ENCODE assay signal across 8 cellular contexts in the genomic region with DNA sequence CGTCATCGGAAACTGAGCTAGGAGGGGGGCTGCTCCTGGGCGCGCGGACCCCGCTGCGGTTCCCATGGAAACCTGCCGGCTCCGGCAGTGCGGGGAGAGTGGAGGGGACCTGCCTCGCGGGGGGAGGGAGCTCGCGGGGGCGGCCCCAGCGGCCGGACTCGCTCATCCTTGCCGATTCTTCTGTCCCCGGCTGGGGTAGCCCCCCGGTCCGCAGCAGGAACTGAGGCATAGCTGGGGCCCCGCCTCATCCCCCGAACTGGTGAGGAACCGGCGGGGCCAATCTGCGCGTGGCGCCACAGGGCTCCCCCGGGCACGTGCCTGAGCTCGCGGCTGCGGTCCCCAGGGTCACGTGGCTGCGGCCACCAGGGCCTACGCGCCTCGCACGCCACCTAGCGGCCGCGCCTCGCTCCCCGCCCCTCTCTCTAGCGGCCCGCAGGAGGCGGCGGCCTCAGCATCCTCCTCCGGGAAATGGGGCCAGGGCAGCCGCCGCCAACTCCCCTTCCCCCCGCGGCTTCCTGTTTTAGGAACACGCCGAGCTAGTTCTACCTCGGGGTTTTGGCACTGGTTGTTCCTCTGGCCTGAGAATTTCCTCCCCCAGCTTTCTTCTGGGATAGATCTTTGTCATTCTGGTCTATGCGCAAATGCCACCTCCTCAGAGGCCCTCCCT. TPM values are rescaled to one million over a fixed set of nuclear protein-coding genes. Genes with fewer than 3 reads are reported as not detected.
DNase-seq lines count a peak whose midpoint lies in the region; ATAC-seq, FAIRE-seq and TF ChIP-seq lines count a peak whose summit lies in the region.

No MANE protein-coding gene starts in this region.

- peaks cover 25% of the 10 kb centered on the region; the same call in 1 of the 2 replicates for H3K27me3 ChIP-seq in SK-N-SH (ENCODE audit: insufficient read depth)
- peaks cover 0 to 15% (median 5%) of the 10 kb centered on the region in 4 donors for H3K27me3 ChIP-seq in pancreas
- H3K27me3 ChIP-seq in thyroid gland: peaks cover 24% of the 10 kb centered on the region

- H3K9me3 Mint-ChIP-seq in activated naive CD4-positive, alpha-beta T cell treated with anti-CD3 and anti-CD28 coated beads, Interleukin-2, amount 10 ng/mL, durations not matched to agents 7 days and 5 days: no peaks in the 10 kb centered on the region

- peaks cover 56% of the 10 kb centered on the region for H3K27me3 Mint-ChIP-seq in activated naive CD4-positive, alpha-beta T cell treated with anti-CD3 and anti-CD28 coated beads, Interleukin-2, amount 10 ng/mL, durations not matched to agents 7 days and 5 days

- peaks cover 33% of the 10 kb centered on the region for H3K4me1 Mint-ChIP-seq in activated naive CD4-positive, alpha-beta T cell treated with anti-CD3 and anti-CD28 coated beads, Interleukin-2, amount 10 ng/mL, durations not matched to agents 7 days and 5 days

- H3K79me2 ChIP-seq in SK-N-SH (ENCODE audit: insufficient read depth): no peaks in the 10 kb centered on the region

- peak; percentile 97 for TF ChIP-seq CTCF in HEK293 (tag by site-specific recombination; IDR thresholded peaks at IDR 0.05)
- TF ChIP-seq CTCF in NB4 (IDR thresholded peaks at IDR 0.05; ENCODE audit: low read depth, low read length): peak; percentile 60
- TF ChIP-seq CTCF in SK-N-SH (IDR thresholded peaks at IDR 0.05): peak; percentile 81
- peak; percentile 86 to 92 (median 88) for TF ChIP-seq CTCF in pancreas (IDR thresholded peaks at IDR 0.05)
- peak; percentile 58 to 96 (median 94) for TF ChIP-seq CTCF in thyroid gland (IDR thresholded peaks at IDR 0.05)

- POLR2A ChIA-PET in HEK293 (lab: Yijun Ruan, JAX) (interaction anchor here (0.6 to 2.1 kb wide), 8 partner anchors 47 to 357 kb away, joined by 3 to 13 read pairs (median 6); partner anchors contain the start of genes ODAD3, PRKCSH and SWSAP1), SK-N-SH (lab: Yijun Ruan, JAX) (interaction anchor here (1.0 to 2.2 kb wide), 8 partner anchors 34 to 188 kb away, joined by 3 to 10 read pairs (median 7); partner anchors contain the start of genes ECSIT, EPOR, RGL3 and SWSAP1)

- H3F3A ChIP-seq in SK-N-SH (replicated peaks; ENCODE audit: insufficient read depth): no peaks in the 10 kb centered on the region

- no peak overlapping the region for H2AFZ ChIP-seq in SK-N-SH (ENCODE audit: low read depth)

- TF ChIP-seq POLR2A in NB4 (IDR thresholded peaks at IDR 0.05; ENCODE audit: extremely low read depth, insufficient read length): no peak
- TF ChIP-seq POLR2A in thyroid gland (IDR thresholded peaks at IDR 0.05): no peak

- H4K20me1 ChIP-seq in SK-N-SH (ENCODE audit: insufficient read depth): no peaks in the 10 kb centered on the region

- peaks cover 0 to 11% of the 10 kb centered on the region in 2 experiments; a peak in 2 of 3 replicates for H3K36me3 ChIP-seq in HEK293 (ENCODE audit: control insufficient read depth in 2 of 2, insufficient read depth in 1 of 2, low read length in 2 of 2)
- H3K36me3 ChIP-seq in SK-N-SH (replicated peaks in 1 of 2; ENCODE audit: control insufficient read depth in 1 of 2, insufficient read depth in 2 of 2, low read length in 1 of 2): no peaks in the 10 kb centered on the region
- peaks cover 0 to 5% (median 0%) of the 10 kb centered on the region in 3 donors for H3K36me3 ChIP-seq in pancreas
- H3K36me3 ChIP-seq in thyroid gland: peaks cover 6 to 17% of the 10 kb centered on the region in 2 donors

- H3K4me1 ChIP-seq in HEK293 (ENCODE audit: control insufficient read depth, insufficient read depth, low read length): no peaks in the 10 kb centered on the region
- H3K4me1 ChIP-seq in SK-N-SH (ENCODE audit: control insufficient read depth in 1 of 2, insufficient read depth in 2 of 2, low read depth in 1 of 2, low read length in 1 of 2): peaks cover 0 to 19% of the 10 kb centered on the region in 2 experiments; a peak in 1 of 4 replicates
- peaks cover 0 to 17% (median 14%) of the 10 kb centered on the region in 3 donors for H3K4me1 ChIP-seq in pancreas
- H3K4me1 ChIP-seq in thyroid gland: peaks cover 0 to 37% of the 10 kb centered on the region in 2 donors

- H3K36me3 Mint-ChIP-seq in activated naive CD4-positive, alpha-beta T cell treated with anti-CD3 and anti-CD28 coated beads, Interleukin-2, amount 10 ng/mL, durations not matched to agents 7 days and 5 days: peaks cover 21% of the 10 kb centered on the region

- CTCF ChIA-PET in HEK293 (lab: Yijun Ruan, JAX) (interaction anchor here (0.6 to 3.4 kb wide), 47 partner anchors 8 to 1570 kb away, joined by 3 to 42 read pairs (median 4); partner anchors contain the start of genes CCDC159, EPOR, RAB3D and SWSAP1), SK-N-SH (lab: Yijun Ruan, JAX) (interaction anchor here (0.6 to 3.7 kb wide), 73 partner anchors 9 to 344 kb away, joined by 3 to 57 read pairs (median 4); partner anchors contain the start of genes ACP5, CCDC159, DOCK6 and EPOR)
- CTCF ChIA-PET in activated naive CD4-positive, alpha-beta T cell treated with anti-CD3 and anti-CD28 coated beads, Interleukin-2, amount 10 ng/mL, durations not matched to agents 7 days and 5 days (lab: Charles Lee): interaction anchor here (0.6 to 2.0 kb wide), 24 partner anchors 9 to 356 kb away, joined by 3 to 19 read pairs (median 4); partner anchors contain the start of genes ELOF1, EPOR, ODAD3 and PRKCSH

- peak; percentile 81 for TF ChIP-seq RAD21 in SK-N-SH (IDR thresholded peaks at IDR 0.05; ENCODE audit: low read length)

- no peaks in the 10 kb centered on the region for H3K9me3 ChIP-seq in HEK293 (ENCODE audit: control insufficient read depth, insufficient read depth, low read depth, low read length)
- H3K9me3 ChIP-seq in SK-N-SH: no peaks in the 10 kb centered on the region
- H3K9me3 ChIP-seq in pancreas: no peaks in the 10 kb centered on the region
- no peaks in the 10 kb centered on the region for H3K9me3 ChIP-seq in thyroid gland

- H3K27ac ChIP-seq in HEK293 (ENCODE audit: extremely low read depth, low read depth, low read length): peak overlapping the region; percentile 33; the same call in 1 of the 2 replicates
- H3K27ac ChIP-seq in SK-N-SH (ENCODE audit: low read depth in 2 of 2, low read length in 1 of 2): peak overlapping the region in 1 of 2 experiments; percentile 88; a peak in 2 of 4 replicates
- no peak overlapping the region for H3K27ac ChIP-seq in pancreas
- H3K27ac ChIP-seq in thyroid gland: no peak overlapping the region

- no peak for FAIRE-seq in pancreas (lab: Jason Lieb, UNC)

- H3K9ac ChIP-seq in SK-N-SH: peak overlapping the region; percentile 36

- 13% methylated on average over 7 of the region's 58 CpGs for WGBS in SK-N-SH (ENCODE audit: low lambda C conversion rate)
- 4 to 6% methylated on average over 46 to 58 of the region's 58 CpGs for WGBS in pancreas, 2 donors
- 6 to 12% methylated on average over 9 to 16 of the region's 58 CpGs for WGBS in thyroid gland, 2 donors

- TF ChIP-seq EP300 in SK-N-SH (IDR thresholded peaks at IDR 0.05; ENCODE audit: borderline replicate concordance in 1 of 2, low read depth in 1 of 2, low read length in 1 of 2): peak in 1 of 2 experiments; percentile 18; a peak in 1 of 4 replicates

- intact Hi-C loops in pancreas (cut with DNase I): loop anchor here in 1 of 3 donors (10.0 kb wide), 1 partner anchor 188 kb away; the partner anchor contains the start of gene TSPAN16
- intact Hi-C loops in thyroid gland (cut with DNase I): loop anchor here (5.0 kb wide), 1 partner anchor 185 kb away; the partner anchor contains the start of gene TSPAN16

- peak overlapping the region; percentile 54 for H3K4me3 Mint-ChIP-seq in activated naive CD4-positive, alpha-beta T cell treated with anti-CD3 and anti-CD28 coated beads, Interleukin-2, amount 10 ng/mL, durations not matched to agents 7 days and 5 days

- DNase-seq in GDM1 (lab: John Stamatoyannopoulos, UW) (peak; percentile 88), NB4 (ENCODE audit: low read depth) (peak; percentile 91), SK-N-SH (peak; percentile 97), glomerular endothelial cell (ENCODE audit: extremely low read depth, low read depth, low spot score) (peak; percentile 14), pancreas (peak; percentile 58 to 91 (median 76)), thyroid gland (peak; percentile 76 to 78)
- peak; percentile 89 for DNase-seq in activated naive CD4-positive, alpha-beta T cell treated with anti-CD3 and anti-CD28 coated beads, Interleukin-2, amount 10 ng/mL, durations not matched to agents 7 days and 5 days

- H3K27ac Mint-ChIP-seq in activated naive CD4-positive, alpha-beta T cell treated with anti-CD3 and anti-CD28 coated beads, Interleukin-2, amount 10 ng/mL, durations not matched to agents 7 days and 5 days: peak overlapping the region; percentile 29

- ATAC-seq in pancreas: peak; percentile 84 to 92 (median 89)

- H3K4me2 ChIP-seq in SK-N-SH: peak overlapping the region; percentile 88

- H3K4me3 ChIP-seq in HEK293 (ENCODE audit: low read depth, low read length) (peak overlapping the region; percentile 28), NB4 (ENCODE audit: low read depth, low read length) (no peak overlapping the region), SK-N-SH (ENCODE audit: low read depth in 2 of 2, low read length in 1 of 2) (peak overlapping the region; percentile 51 to 66), pancreas (peak overlapping the region in 1 of 4 donors; percentile 35), thyroid gland (replicated peaks in 1 of 3) (no peak overlapping the region)

- no peaks in the 10 kb centered on the region for H3K9me2 ChIP-seq in SK-N-SH

RNA-seq across cellular contexts. Expression of gene ELAVL3, which starts 1.7 kb away (rescaled TPM):
- polyA plus RNA-seq in SK-N-SH (2012; rRNA removed) (0.48 and 0.68 TPM in 2 replicates), pancreas (under 1 TPM; 0.08 to 0.16 TPM)
- polyA plus RNA-seq in SK-N-SH (2012; cell fraction: cytosol; rRNA removed): 0.67 and 1.5 TPM in 2 replicates
- 1.0 and 1.6 TPM in 2 replicates for polyA plus RNA-seq in SK-N-SH (2012; cell fraction: nucleus; rRNA removed)
- total RNA-seq in glomerular endothelial cell (not detected in 2 replicates), pancreas (under 1 TPM in 1 of 6 donors, not detected in 5; 0.15 TPM), thyroid gland (not detected)

RNA-seq across cellular contexts. Expression of gene ZNF653, which starts 23.1 kb away (rescaled TPM):
- 14.5 and 14.7 TPM in 2 replicates for polyA plus RNA-seq in SK-N-SH (2012; rRNA removed)
- polyA plus RNA-seq in SK-N-SH (2012; cell fraction: cytosol; rRNA removed): 7.2 and 10.5 TPM in 2 replicates
- 41.9 and 44.2 TPM in 2 replicates for polyA plus RNA-seq in SK-N-SH (2012; cell fraction: nucleus; rRNA removed)
- total RNA-seq in glomerular endothelial cell: 5.0 and 9.6 TPM in 2 replicates
- total RNA-seq in pancreas: 1 to 10 TPM; 4.5 to 6.2 (median 5.6) TPM
- 10 to 100 TPM; 21.8 to 25.6 TPM for polyA plus RNA-seq in pancreas
- 10 to 100 TPM; 13.6 to 41.7 (median 14.2) TPM for total RNA-seq in thyroid gland

RNA-seq across cellular contexts. Expression of gene ECSIT, which starts 46.4 kb away (rescaled TPM):
- polyA plus RNA-seq in SK-N-SH (2012; rRNA removed): 35.6 and 43.8 TPM in 2 replicates
- 20.7 and 27.9 TPM in 2 replicates for polyA plus RNA-seq in SK-N-SH (2012; cell fraction: cytosol; rRNA removed)
- 72.2 and 94.5 TPM in 2 replicates for polyA plus RNA-seq in SK-N-SH (2012; cell fraction: nucleus; rRNA removed)
- total RNA-seq in glomerular endothelial cell: 24.9 and 25.3 TPM in 2 replicates
- total RNA-seq in pancreas: 10 to 100 TPM; 32.1 to 54.8 (median 36.9) TPM
- 10 to 100 TPM; 60.3 to 87.3 TPM for polyA plus RNA-seq in pancreas
- total RNA-seq in thyroid gland: 10 to 100 TPM; 36.5 to 77.5 (median 68.9) TPM

RNA-seq across cellular contexts. Expression of gene PRKCSH, which starts 47.1 kb away (rescaled TPM):
- polyA plus RNA-seq in SK-N-SH (2012; rRNA removed) (198 and 502 TPM in 2 replicates), pancreas (100 to 1,000 TPM; 114 to 140 TPM)
- 245 and 294 TPM in 2 replicates for polyA plus RNA-seq in SK-N-SH (2012; cell fraction: cytosol; rRNA removed)
- polyA plus RNA-seq in SK-N-SH (2012; cell fraction: nucleus; rRNA removed): 658 and 734 TPM in 2 replicates
- total RNA-seq in glomerular endothelial cell (281 and 288 TPM in 2 replicates), pancreas (100 to 1,000 TPM; 132 to 217 (median 175) TPM), thyroid gland (100 to 1,000 TPM; 142 to 198 (median 178) TPM)

RNA-seq across cellular contexts. Expression of gene ODAD3, which starts 47.6 kb away (rescaled TPM):
- polyA plus RNA-seq in SK-N-SH (2012; rRNA removed): 3.2 and 4.2 TPM in 2 replicates
- 2.1 and 2.3 TPM in 2 replicates for polyA plus RNA-seq in SK-N-SH (2012; cell fraction: cytosol; rRNA removed)
- 6.9 and 7.8 TPM in 2 replicates for polyA plus RNA-seq in SK-N-SH (2012; cell fraction: nucleus; rRNA removed)
- total RNA-seq in glomerular endothelial cell: 0.06 and 1.4 TPM in 2 replicates
- total RNA-seq in pancreas: under 1 TPM; 0.13 to 0.44 (median 0.26) TPM
- polyA plus RNA-seq in pancreas: 1 to 10 TPM in 1 of 2 donors, under 1 TPM in 1; 0.84 to 1.8 TPM
- total RNA-seq in thyroid gland: 1 to 10 TPM in 3 of 4 donors, under 1 TPM in 1; 0.96 to 6.8 (median 3.8) TPM

Comparison
In these comparisons a context has a peak if more than half of its experiments do, and no peak if none do; other contexts are left out.
1. DNase-seq: peak in every context shown above with its lines; median percentile 97 in SK-N-SH; 91 in NB4; 89 in activated naive CD4-positive, alpha-beta T cell treated with anti-CD3 and anti-CD28 coated beads, Interleukin-2, amount 10 ng/mL, durations not matched to agents 7 days and 5 days; 88 in GDM1; 77 in thyroid gland; 76 in pancreas; 14 in glomerular endothelial cell.
2. H3K4me3 ChIP-seq: peak in HEK293 (single experiment) and SK-N-SH (2 of 2); none in NB4 (single experiment) and thyroid gland (0 of 3).
3. Peak in every context shown above with its lines, with median percentiles within 50 percentile points of each other: CTCF ChIP-seq.